In genomic region chr2:97728091-97728596, GRCh38 we compare ENCODE assay signal across 10 cellular contexts. TPM values are rescaled to one million over a fixed set of nuclear protein-coding genes. Genes with fewer than 3 reads are reported as not detected.
DNase-seq lines count a peak whose midpoint lies in the region; ATAC-seq, FAIRE-seq and TF ChIP-seq lines count a peak whose summit lies in the region.
"Had no signal": no experiment of that assay in that cellular context is flagged by ENCODE, and none has a peak within 500 bp of the region (broad histone marks: within the 10 kb centered on the region; RNA-seq: fewer than 3 reads in every experiment).

No MANE protein-coding gene starts in this region.

- H2AK5ac ChIP-seq in mesenchymal stem cell (ENCODE audit: low read length, severe bottlenecking) = no peak overlapping the region

- peak overlapping the region in 1 of 2 experiments; percentile 76 for H2BK12ac ChIP-seq in mesenchymal stem cell (ENCODE audit: low read length in 2 of 2)

- peaks cover 93% of the 10 kb centered on the region for H3K36me3 ChIP-seq in CD4-positive, alpha-beta memory T cell (ENCODE audit: insufficient read depth, low read length)
- H3K36me3 ChIP-seq in mesenchymal stem cell (ENCODE audit: control insufficient read depth in 1 of 2, insufficient read depth in 2 of 2, low read depth in 1 of 2, low read length in 2 of 2) = no peaks in the 10 kb centered on the region
- H3K36me3 ChIP-seq: thoracic aorta had no signal

- CTCF ChIA-PET in CD4-positive, alpha-beta memory T cell (lab: Charles Lee; ENCODE audit: partially characterized antibody) = interaction anchor here (1.5 to 6.7 kb wide), 4 partner anchors 13 to 29 kb away, joined by 4 to 56 read pairs (median 14); no protein-coding TSS in a partner anchor

- H3K9me3 ChIP-seq in CD4-positive, alpha-beta memory T cell (ENCODE audit: control insufficient read depth in 1 of 2, low read length in 2 of 2) = no peaks in the 10 kb centered on the region
- H3K9me3 ChIP-seq in mesenchymal stem cell (ENCODE audit: control insufficient read depth, low read length) = peaks cover 11% of the 10 kb centered on the region

- H3K18ac ChIP-seq in mesenchymal stem cell (ENCODE audit: low read depth in 1 of 2, low read length in 2 of 2) = peak overlapping the region in 1 of 2 experiments; percentile 5

- peak in 1 of 5 donors; percentile 57 for DNase-seq in CD4-positive, alpha-beta memory T cell
- DNase-seq in M059J (ENCODE audit: low read depth) (peak; percentile 38), mesenchymal stem cell (peak; percentile 57), RCC 7860 (ENCODE audit: low spot score) (no peak), midbrain (lab: John Stamatoyannopoulos, UW) (no peak), globus pallidus (ENCODE audit: low spot score) (no peak)

- H3K4ac ChIP-seq in mesenchymal stem cell (ENCODE audit: low read depth in 1 of 2, low read length in 2 of 2) = no peak overlapping the region

- WGBS in mesenchymal stem cell = 75% methylated on average over 9 of the region's 9 CpGs

- H3K79me1 ChIP-seq in mesenchymal stem cell (replicated peaks; ENCODE audit: low read length, poor library complexity, severe bottlenecking) = no peaks in the 10 kb centered on the region

- H3K27ac ChIP-seq in CD4-positive, alpha-beta memory T cell (ENCODE audit: low read depth, low read length) = peak overlapping the region; percentile 21
- no peak overlapping the region for H3K27ac ChIP-seq in mesenchymal stem cell (ENCODE audit: low read length, poor library complexity, severe bottlenecking)
- H3K27ac ChIP-seq: thoracic aorta had no signal

- no peak overlapping the region for H3K4me3 ChIP-seq in CD4-positive, alpha-beta memory T cell (ENCODE audit: low read length in 2 of 2)
- no peak overlapping the region for H3K4me3 ChIP-seq in mesenchymal stem cell (ENCODE audit: insufficient read depth in 1 of 2, low read depth in 1 of 2, low read length in 2 of 2)
- H3K4me3 ChIP-seq: skin epidermis, thoracic aorta had no signal

- H3K9ac ChIP-seq in mesenchymal stem cell (ENCODE audit: low read length) = no peak overlapping the region

- no peak overlapping the region for H2BK120ac ChIP-seq in mesenchymal stem cell (ENCODE audit: low read depth, low read length)

- FAIRE-seq in RCC 7860 (lab: Jason Lieb, UNC) = no peak

- peak overlapping the region in 6 of 8 donors; percentile 29 to 57 (median 42) for H3K4me3 Mint-ChIP-seq in CD4-positive, alpha-beta memory T cell
- peak overlapping the region in 2 of 5 experiments; percentile 0 to 5 for H3K4me3 Mint-ChIP-seq in brain

- H3K14ac ChIP-seq in mesenchymal stem cell (ENCODE audit: low read length in 2 of 2) = peak overlapping the region in 1 of 2 experiments; percentile 51

- TF ChIP-seq CTCF in brain (conservative IDR thresholded peaks at IDR 0.05) = no peak

- ATAC-seq in GM19023 (IDR thresholded peaks at IDR 0.05; ENCODE audit: unreplicated experiment) = no peak

- no peak overlapping the region for H2AFZ ChIP-seq in mesenchymal stem cell (ENCODE audit: low read depth, low read length)

- H3K27me3 Mint-ChIP-seq in CD4-positive, alpha-beta memory T cell = no peaks in the 10 kb centered on the region
- H3K27me3 Mint-ChIP-seq in brain = no peaks in the 10 kb centered on the region

- H3K27ac Mint-ChIP-seq in CD4-positive, alpha-beta memory T cell = peak overlapping the region; percentile 66 to 92 (median 75)
- H3K27ac Mint-ChIP-seq in brain = peak overlapping the region in 4 of 5 experiments; percentile 22 to 89 (median 63)

- no peaks in the 10 kb centered on the region for H3K27me3 ChIP-seq in CD4-positive, alpha-beta memory T cell (ENCODE audit: insufficient read depth, low read length)
- peaks cover 0 to 24% of the 10 kb centered on the region in 2 experiments for H3K27me3 ChIP-seq in mesenchymal stem cell (ENCODE audit: control insufficient read depth in 1 of 2, insufficient read depth in 1 of 2, low read length in 2 of 2)

- H2BK5ac ChIP-seq in mesenchymal stem cell (ENCODE audit: low read depth, low read length, poor library complexity, severe bottlenecking) = no peak overlapping the region

- no peak overlapping the region for H3K4me2 ChIP-seq in mesenchymal stem cell (ENCODE audit: low read length, poor library complexity, severe bottlenecking)

- POLR2A ChIA-PET in CD4-positive, alpha-beta memory T cell (lab: Charles Lee; ENCODE audit: partially characterized antibody) = interaction anchor here (1.1 to 6.6 kb wide), 4 partner anchors 9 to 14 kb away, joined by 3 to 46 read pairs (median 10); partner anchors contain the start of gene ZAP70

- H3K23ac ChIP-seq in mesenchymal stem cell (ENCODE audit: low read length in 2 of 2) = no peak overlapping the region

- peaks cover 39 to 77% (median 57%) of the 10 kb centered on the region in 4 donors for H3K4me1 Mint-ChIP-seq in CD4-positive, alpha-beta memory T cell
- H3K4me1 Mint-ChIP-seq in brain = peaks cover 30% of the 10 kb centered on the region

- H3K36me3 Mint-ChIP-seq in CD4-positive, alpha-beta memory T cell = peaks cover 77 to 83% of the 10 kb centered on the region in 2 donors
- peaks cover 3% of the 10 kb centered on the region for H3K36me3 Mint-ChIP-seq in brain

- peaks cover 53% of the 10 kb centered on the region for H3K4me1 ChIP-seq in CD4-positive, alpha-beta memory T cell (ENCODE audit: insufficient read depth, low read length)
- no peaks in the 10 kb centered on the region for H3K4me1 ChIP-seq in mesenchymal stem cell (ENCODE audit: control insufficient read depth, insufficient read depth, low read depth, low read length)

- peaks cover 0 to 6% (median 0%) of the 10 kb centered on the region in 8 donors for H3K9me3 Mint-ChIP-seq in CD4-positive, alpha-beta memory T cell
- H3K9me3 Mint-ChIP-seq in brain = peaks cover 2 to 11% (median 6%) of the 10 kb centered on the region in 5 experiments

- H2BK15ac ChIP-seq in mesenchymal stem cell (ENCODE audit: low read depth, poor library complexity, severe bottlenecking) = no peak overlapping the region

- intact Hi-C loops in CD4-positive, alpha-beta memory T cell (cut with micrococcal nuclease) = no loop called here

- no peak overlapping the region for H4K8ac ChIP-seq in mesenchymal stem cell (ENCODE audit: low read length)

- H4K91ac ChIP-seq in mesenchymal stem cell (ENCODE audit: low read length) = no peak overlapping the region

RNA-seq across cellular contexts. Expression of gene ZAP70, which starts 14.8 kb away (rescaled TPM):
- 100 to 1,000 TPM; 404 to 419 TPM for total RNA-seq in CD4-positive, alpha-beta memory T cell
- 100 to 1,000 TPM; 140 to 149 TPM for polyA plus RNA-seq in CD4-positive, alpha-beta memory T cell
- not detected in 2 replicates for total RNA-seq in M059J (2014; rRNA removed; shearing (Covaris generic))
- polyA plus RNA-seq in brain (ENCODE audit: insufficient read depth, low read depth, low replicate concordance) = not detected
- 0.48 TPM for polyA plus RNA-seq in mesenchymal stem cell (2013, experiment 1 of 2)
- 0.74 TPM for polyA plus RNA-seq in mesenchymal stem cell (2013, experiment 2 of 2)

RNA-seq across cellular contexts. Expression of gene C2orf92, which starts 58.6 kb away (rescaled TPM):
- total RNA-seq in CD4-positive, alpha-beta memory T cell = 10 to 100 TPM; 13.0 to 13.3 TPM
- polyA plus RNA-seq in CD4-positive, alpha-beta memory T cell = not detected
- 1.1 TPM in 1 of 2 replicates, not detected in the other for total RNA-seq in M059J (2014; rRNA removed; shearing (Covaris generic))
- 2.0 TPM for polyA plus RNA-seq in brain (ENCODE audit: insufficient read depth, low read depth, low replicate concordance)
- polyA plus RNA-seq in mesenchymal stem cell (2013, experiment 1 of 2) = 1.5 TPM
- 1.9 TPM for polyA plus RNA-seq in mesenchymal stem cell (2013, experiment 2 of 2)

Comparison
In these comparisons a context has a peak if more than half of its experiments do, and no peak if none do; other contexts are left out.
1. DNase-seq: peak in M059J (single experiment) and mesenchymal stem cell (single experiment); none in RCC 7860 (single experiment), midbrain (single experiment) and globus pallidus (single experiment).
2. RNA of gene ZAP70, which starts 14.8 kb away (total RNA-seq): 404 to 419 TPM in CD4-positive, alpha-beta memory T cell; not detected in M059J; every median in the first group is over 100 times any median in the second.